ENCODE assay signal across 9 cellular contexts in genomic region chr7:88111136-88111748, GRCh38.
DNase-seq lines count a peak whose midpoint lies in the region; ATAC-seq and TF ChIP-seq lines count a peak whose summit lies in the region.
"Had no signal": no experiment of that assay in that cellular context is flagged by ENCODE, and none has a peak within 500 bp of the region (broad histone marks: within the 10 kb centered on the region; RNA-seq: fewer than 3 reads in every experiment).

No MANE protein-coding gene starts in this region.

- no peak overlapping the region for H3K56ac ChIP-seq in IMR-90 (ENCODE audit: extremely low read depth, insufficient read depth, low read length)

- no TSS peak for BruUV-seq in IMR-90 (replicated peaks; lab: Mats Ljungman, UMichigan)
- no TSS peak for BruUV-seq in Panc1 (replicated peaks; lab: Mats Ljungman, UMichigan)

- no peaks in the 10 kb centered on the region for H3K79me2 ChIP-seq in osteoblast (ENCODE audit: insufficient read depth, low read length)

- H3K4me2 ChIP-seq in IMR-90 (ENCODE audit: low read depth, low read length): no peak overlapping the region
- no peak overlapping the region for H3K4me2 ChIP-seq in osteoblast (ENCODE audit: insufficient read depth, low read length)

- H3K27me3 ChIP-seq in IMR-90 (ENCODE audit: control insufficient read depth, insufficient read depth, low read length) (no peaks in the 10 kb centered on the region), Panc1 (ENCODE audit: control insufficient read depth, insufficient read depth, low read length) (no peaks in the 10 kb centered on the region), esophagus squamous epithelium (no peaks in the 10 kb centered on the region), osteoblast (ENCODE audit: insufficient read depth, low read length) (no peaks in the 10 kb centered on the region)

- H3K4me1 ChIP-seq in IMR-90 (ENCODE audit: control insufficient read depth, insufficient read depth, low read length) (no peaks in the 10 kb centered on the region), Panc1 (ENCODE audit: control insufficient read depth, insufficient read depth, low read length) (no peaks in the 10 kb centered on the region), esophagus squamous epithelium (no peaks in the 10 kb centered on the region), osteoblast (ENCODE audit: insufficient read depth, low read length) (no peaks in the 10 kb centered on the region)

- H4K8ac ChIP-seq in IMR-90 (ENCODE audit: low read depth in 2 of 2, low read length in 2 of 2): no peak overlapping the region

- H3K79me1 ChIP-seq in IMR-90 (ENCODE audit: low read depth in 1 of 2, low read length in 2 of 2): no peaks in the 10 kb centered on the region

- H3K4me3 ChIP-seq in AG10803 (ENCODE audit: low read length) (no peak overlapping the region), IMR-90 (ENCODE audit: insufficient read depth, low read depth, low read length) (no peak overlapping the region), Panc1 (ENCODE audit: low read depth in 2 of 2, low read length in 2 of 2) (no peak overlapping the region), esophagus squamous epithelium (no peak overlapping the region), osteoblast (ENCODE audit: insufficient read depth, low read length) (no peak overlapping the region)
- H3K4me3 ChIP-seq: HAP-1 had no signal

- H2BK120ac ChIP-seq in IMR-90 (ENCODE audit: low read depth, low read length): no peak overlapping the region

- H3K18ac ChIP-seq in IMR-90 (ENCODE audit: low read depth, low read length): no peak overlapping the region

- H3K9me3 ChIP-seq in IMR-90 (ENCODE audit: control insufficient read depth, insufficient read depth, low read length) (no peaks in the 10 kb centered on the region), Panc1 (ENCODE audit: control insufficient read depth, insufficient read depth, low read depth, low read length) (no peaks in the 10 kb centered on the region), esophagus squamous epithelium (no peaks in the 10 kb centered on the region), osteoblast (ENCODE audit: low read depth, low read length) (no peaks in the 10 kb centered on the region)
- H3K9me3 ChIP-seq: HAP-1 had no signal

- H3K14ac ChIP-seq in IMR-90 (replicated peaks; ENCODE audit: low read depth, low read length): no peak overlapping the region

- H4K5ac ChIP-seq in IMR-90 (ENCODE audit: low read depth, low read length): no peak overlapping the region

- no peak overlapping the region for H2AK5ac ChIP-seq in IMR-90 (ENCODE audit: low read depth, low read length)

- CTCF ChIA-PET in IMR-90 (lab: Yijun Ruan, JAX): interaction anchor here (0.6 to 1.0 kb wide), 3 partner anchors 8 to 300 kb away, joined by 3 to 7 read pairs (median 5); no protein-coding TSS in a partner anchor
- CTCF ChIA-PET in Panc1 (lab: Charles Lee): interaction anchor here (0.7 kb wide), 1 partner anchor 578 kb away, joined by 3 read pairs; no protein-coding TSS in a partner anchor

- H3K23ac ChIP-seq in IMR-90 (ENCODE audit: low read depth, low read length): no peak overlapping the region

- intact Hi-C loops in IMR-90 (cut with micrococcal nuclease) (loop anchor here (1.0 to 5.0 kb wide), 5 partner anchors 222 to 799 kb away; no protein-coding TSS in a partner anchor), Panc1 (cut with micrococcal nuclease; ENCODE audit: unreplicated experiment) (loop anchor here (5.0 to 10.0 kb wide), 3 partner anchors 186 to 604 kb away; no protein-coding TSS in a partner anchor), esophagus squamous epithelium (cut with DNase I) (no loop called here)

- in situ Hi-C loops in IMR-90 (cut with MboI; ENCODE audit: low sequenced_read_pairs): loop anchor here (10.0 to 25.0 kb wide), 2 partner anchors 324 to 606 kb away; no protein-coding TSS in a partner anchor
- in situ Hi-C loops in Panc1 (cut with HindIII; ENCODE audit: low pct_unique_long_range_greater_than_20kb, low sequenced_read_pairs): no loop called here

- POLR2A ChIA-PET in IMR-90 (lab: Charles Lee; ENCODE audit: unreplicated experiment) (interaction anchor here (0.7 kb wide), 1 partner anchor 625 kb away, joined by 10 read pairs; no protein-coding TSS in a partner anchor), Panc1 (lab: Charles Lee) (no interaction called here)

- H3K4ac ChIP-seq in IMR-90 (ENCODE audit: low read depth, low read length): no peak overlapping the region

- H3K36me3 ChIP-seq in IMR-90 (ENCODE audit: control insufficient read depth, insufficient read depth, low read length): no peaks in the 10 kb centered on the region
- no peaks in the 10 kb centered on the region for H3K36me3 ChIP-seq in Panc1 (ENCODE audit: control insufficient read depth, insufficient read depth, low read length)
- no peaks in the 10 kb centered on the region for H3K36me3 ChIP-seq in esophagus squamous epithelium
- H3K36me3 ChIP-seq in osteoblast (ENCODE audit: insufficient read depth, low read length): no peaks in the 10 kb centered on the region
- H3K36me3 ChIP-seq: HAP-1 had no signal

- no peak overlapping the region for H2AK9ac ChIP-seq in IMR-90 (replicated peaks; ENCODE audit: low read depth, low read length, poor library complexity)

- peak; percentile 47 for DNase-seq in AG10803 (ENCODE audit: low read depth)
- peak; percentile 41 for DNase-seq in IMR-90
- peak; percentile 45 for DNase-seq in Panc1 (ENCODE audit: low read depth, low spot score)
- DNase-seq in esophagus squamous epithelium (lab: John Stamatoyannopoulos, UW): no peak
- DNase-seq in osteoblast (ENCODE audit: insufficient read length, low spot score, missing footprints): peak; percentile 61
- no peak for DNase-seq in OCI-M2 (lab: John Stamatoyannopoulos, UW; ENCODE audit: unreplicated experiment)

- H3K9me1 ChIP-seq in IMR-90 (ENCODE audit: insufficient read depth, low read length): no peaks in the 10 kb centered on the region

- H4K91ac ChIP-seq in IMR-90 (ENCODE audit: insufficient read depth, low read depth, low read length): no peak overlapping the region

- peak; percentile 56 for TF ChIP-seq RAD21 in IMR-90 (IDR thresholded peaks at IDR 0.05; ENCODE audit: low read length)

- ATAC-seq in GM18870 (IDR thresholded peaks at IDR 0.05; ENCODE audit: unreplicated experiment) (peak; percentile 62), IMR-90 (ENCODE audit: low read depth) (peak; percentile 46), Panc1 (no peak), GM19328 (IDR thresholded peaks at IDR 0.05; ENCODE audit: unreplicated experiment) (no peak)

- no peak for TF ChIP-seq POLR2A in IMR-90 (IDR thresholded peaks at IDR 0.05; ENCODE audit: low read depth, low read length)
- TF ChIP-seq POLR2A in esophagus squamous epithelium (IDR thresholded peaks at IDR 0.05): no peak

- dilution Hi-C loops in IMR-90 (cut with HindIII; ENCODE audit: low sequenced_read_pairs, unreplicated experiment): no loop called here

- H4K20me1 ChIP-seq in IMR-90 (ENCODE audit: insufficient read depth, low read length) (no peaks in the 10 kb centered on the region), osteoblast (ENCODE audit: insufficient read depth, low read length) (no peaks in the 10 kb centered on the region)

- H3K27ac ChIP-seq in IMR-90 (ENCODE audit: insufficient read depth, low read length) (no peak overlapping the region), Panc1 (ENCODE audit: low read length) (no peak overlapping the region), esophagus squamous epithelium (no peak overlapping the region), osteoblast (ENCODE audit: low read depth, low read length) (no peak overlapping the region)

- H2BK15ac ChIP-seq in IMR-90 (ENCODE audit: low read depth, low read length): no peak overlapping the region

- TF ChIP-seq CTCF in AG10803 (conservative IDR thresholded peaks at IDR 0.05; ENCODE audit: low read length) (peak; percentile 62), IMR-90 (conservative IDR thresholded peaks at IDR 0.05; ENCODE audit: low read depth, low read length) (peak; percentile 58), Panc1 (IDR thresholded peaks at IDR 0.05) (peak; percentile 57; the same call in 1 of the 2 replicates), esophagus squamous epithelium (IDR thresholded peaks at IDR 0.05) (peak; percentile 23 to 59 (median 44)), osteoblast (IDR thresholded peaks at IDR 0.05; ENCODE audit: extremely low read depth, low read depth, low read length) (peak; percentile 55)

- WGBS in IMR-90 (ENCODE audit: extremely low coverage in 2 of 2, insufficient read length in 1 of 2), 2 experiments: no CpG with 5 or more reads among the region's 4 CpGs
- 14 to 16% methylated on average over 4 of the region's 4 CpGs for WGBS in esophagus squamous epithelium, 2 donors

- no peak overlapping the region for H3K9ac ChIP-seq in IMR-90 (ENCODE audit: low read depth, low read length)

- H2AFZ ChIP-seq in IMR-90 (replicated peaks; ENCODE audit: low read length, poor library complexity): no peak overlapping the region
- no peak overlapping the region for H2AFZ ChIP-seq in osteoblast (ENCODE audit: low read length)

- H2BK5ac ChIP-seq in IMR-90 (ENCODE audit: low read depth, low read length, poor library complexity, severe bottlenecking): no peak overlapping the region

- no peak overlapping the region for H2BK20ac ChIP-seq in IMR-90 (ENCODE audit: low read depth, low read length)

TF ChIP-seq in IMR-90, 13 proteins besides CTCF, POLR2A, EP300 and RAD21:
- TF ChIP-seq NFE2L2 (IDR thresholded peaks at IDR 0.05; ENCODE audit: low read depth, low read length) (no peak), FOS (IDR thresholded peaks at IDR 0.05; ENCODE audit: low read depth, low read length) (0 out of 2 replicates have a peak, but pooled peaks have one; percentile 27), SMC3 (IDR thresholded peaks at IDR 0.05; ENCODE audit: low read depth, low read length) (peak; percentile 39; the same call in 1 of the 2 replicates)

Comparison
In these comparisons a context has a peak if more than half of its experiments do, and no peak if none do; other contexts are left out.
1. DNase-seq: peak in AG10803 (single experiment), IMR-90 (single experiment), Panc1 (single experiment) and osteoblast (single experiment); none in esophagus squamous epithelium (single experiment) and OCI-M2 (single experiment).
2. ATAC-seq: peak in GM18870 (single experiment) and IMR-90 (single experiment); none in Panc1 (single experiment) and GM19328 (single experiment).
3. Peak in every context shown above with its lines, with median percentiles within 50 percentile points of each other: CTCF ChIP-seq.